1 cellular context compared by ENCODE assay signal in the genomic region with DNA sequence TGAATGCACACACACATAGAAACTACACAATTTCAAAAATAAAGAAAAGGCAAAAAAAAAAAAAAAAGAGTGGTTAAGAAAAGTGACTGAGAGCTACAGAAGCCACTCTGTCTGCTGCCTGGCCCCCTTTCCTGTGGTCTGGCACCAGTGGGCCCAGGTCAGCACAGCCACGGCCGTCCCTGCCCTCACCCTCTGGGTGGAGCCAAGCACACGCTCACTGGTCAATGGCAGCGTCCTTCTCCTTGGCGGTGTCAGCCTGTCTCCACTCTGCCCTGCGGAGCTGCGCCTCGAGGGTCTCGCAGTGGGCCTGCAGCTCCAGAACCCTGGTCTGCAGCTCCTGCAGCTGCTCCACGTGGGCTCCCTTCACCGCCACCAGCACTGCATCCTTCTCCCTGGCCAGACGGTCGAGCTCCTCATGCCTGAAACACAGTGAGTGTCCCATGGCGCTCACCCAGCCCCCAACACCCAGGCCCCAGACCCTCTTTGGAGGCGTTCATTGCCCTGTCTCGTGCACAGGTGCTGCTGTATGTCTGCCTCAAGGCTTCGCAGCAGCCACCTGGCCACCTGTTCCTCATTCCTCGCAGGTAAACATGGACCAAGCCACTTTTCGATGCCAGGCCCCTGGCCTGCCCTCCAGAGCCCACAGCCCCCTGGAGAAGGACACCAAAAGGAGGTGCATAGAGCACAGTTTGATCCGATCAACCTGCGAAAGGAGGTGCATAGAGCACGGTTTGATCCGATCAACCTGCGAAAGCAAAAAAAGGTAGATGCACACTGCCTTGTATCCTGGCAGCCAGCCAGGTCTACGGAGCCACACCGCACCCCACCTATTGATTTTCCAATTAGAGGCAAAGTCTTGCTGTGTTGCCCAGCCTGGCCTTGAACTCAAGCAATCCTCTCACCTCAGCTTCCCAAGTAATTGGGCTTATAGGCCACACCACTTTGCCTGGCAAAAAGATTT.
TF ChIP-seq lines count a peak whose summit lies in the region.

No MANE protein-coding gene starts in this region.

TF ChIP-seq in HepG2, 621 proteins besides CTCF, POLR2A, EP300 and RAD21 (continued from another document and continues in another):
- TF ChIP-seq ZNF501 (CRISPR knock-in tag; IDR thresholded peaks at IDR 0.05) (no peak), ZNF780A (CRISPR knock-in tag; IDR thresholded peaks at IDR 0.05) (no peak), RXRA (CRISPR knock-in tag; IDR thresholded peaks at IDR 0.05) (no peak; the same call in 1 of the 2 replicates), PITX1 (CRISPR knock-in tag; IDR thresholded peaks at IDR 0.05) (peak; percentile 68; the same call in 1 of the 2 replicates), ZNF850 (CRISPR knock-in tag; conservative IDR thresholded peaks at IDR 0.05) (no peak), ZZZ3 (CRISPR knock-in tag; IDR thresholded peaks at IDR 0.05; ENCODE audit: borderline replicate concordance) (no peak), TBX3 (IDR thresholded peaks at IDR 0.05; ENCODE audit: borderline replicate concordance) (no peak), POLR2AphosphoS2 (IDR thresholded peaks at IDR 0.05; ENCODE audit: low read depth, low read length) (no peak), KDM4B (CRISPR knock-in tag; IDR thresholded peaks at IDR 0.05) (no peak), KDM5B (CRISPR knock-in tag; IDR thresholded peaks at IDR 0.05; ENCODE audit: borderline replicate concordance) (peak; percentile 40; the same call in 1 of the 2 replicates), KDM3A (CRISPR knock-in tag; IDR thresholded peaks at IDR 0.05; ENCODE audit: low read depth) (no peak), MYC (CRISPR knock-in tag; IDR thresholded peaks at IDR 0.05; ENCODE audit: borderline replicate concordance) (no peak), IRX3 (CRISPR knock-in tag; IDR thresholded peaks at IDR 0.05; ENCODE audit: borderline replicate concordance, low read depth) (no peak; the same call in 1 of the 2 replicates), HIVEP1 (CRISPR knock-in tag; IDR thresholded peaks at IDR 0.05) (0 out of 2 replicates have a peak, but pooled peaks have one; percentile 26), ZNF790 (CRISPR knock-in tag; IDR thresholded peaks at IDR 0.05; ENCODE audit: borderline replicate concordance) (no peak), ZBTB7A (CRISPR knock-in tag; IDR thresholded peaks at IDR 0.05) (no peak), SIX4 (CRISPR knock-in tag; IDR thresholded peaks at IDR 0.05) (no peak), ZNF558 (CRISPR knock-in tag; IDR thresholded peaks at IDR 0.05; ENCODE audit: borderline replicate concordance) (no peak), ZNF564 (CRISPR knock-in tag; IDR thresholded peaks at IDR 0.05) (no peak), SRSF4 (IDR thresholded peaks at IDR 0.05; ENCODE audit: low read depth, low read length, poor library complexity, severe bottlenecking) (no peak), YEATS4 (CRISPR knock-in tag; IDR thresholded peaks at IDR 0.05; ENCODE audit: borderline replicate concordance) (no peak), HOXA5 (CRISPR knock-in tag; IDR thresholded peaks at IDR 0.05) (no peak), PTBP1 (IDR thresholded peaks at IDR 0.05; ENCODE audit: low read depth, low read length, poor library complexity, severe bottlenecking) (no peak), ZNF350 (CRISPR knock-in tag; IDR thresholded peaks at IDR 0.05; ENCODE audit: borderline replicate concordance, low read depth) (peak; percentile 61; the same call in 1 of the 2 replicates), MLLT10 (CRISPR knock-in tag; IDR thresholded peaks at IDR 0.05) (no peak), XBP1 (CRISPR knock-in tag; IDR thresholded peaks at IDR 0.05) (no peak), MXI1 (IDR thresholded peaks at IDR 0.05; ENCODE audit: borderline replicate concordance, low read depth, low read length) (no peak), ZNF543 (CRISPR knock-in tag; IDR thresholded peaks at IDR 0.05) (no peak), ZKSCAN8 (CRISPR knock-in tag; IDR thresholded peaks at IDR 0.05; ENCODE audit: borderline replicate concordance) (no peak), BRCA1 (CRISPR knock-in tag; IDR thresholded peaks at IDR 0.05) (no peak), ZSCAN25 (CRISPR knock-in tag; IDR thresholded peaks at IDR 0.05) (0 out of 2 replicates have a peak, but pooled peaks have one; percentile 35), MEIS2 (CRISPR knock-in tag; IDR thresholded peaks at IDR 0.05) (no peak), SETDB1 (CRISPR knock-in tag; IDR thresholded peaks at IDR 0.05; ENCODE audit: borderline replicate concordance) (no peak), ZNF572 (CRISPR knock-in tag; IDR thresholded peaks at IDR 0.05) (no peak), SSRP1 (CRISPR knock-in tag; IDR thresholded peaks at IDR 0.05) (no peak)
- TF ChIP-seq, protein P1, sequence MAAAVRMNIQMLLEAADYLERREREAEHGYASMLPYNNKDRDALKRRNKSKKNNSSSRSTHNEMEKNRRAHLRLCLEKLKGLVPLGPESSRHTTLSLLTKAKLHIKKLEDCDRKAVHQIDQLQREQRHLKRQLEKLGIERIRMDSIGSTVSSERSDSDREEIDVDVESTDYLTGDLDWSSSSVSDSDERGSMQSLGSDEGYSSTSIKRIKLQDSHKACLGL (CRISPR knock-in tag; IDR thresholded peaks at IDR 0.05): no peak
- TF ChIP-seq, protein P2, sequence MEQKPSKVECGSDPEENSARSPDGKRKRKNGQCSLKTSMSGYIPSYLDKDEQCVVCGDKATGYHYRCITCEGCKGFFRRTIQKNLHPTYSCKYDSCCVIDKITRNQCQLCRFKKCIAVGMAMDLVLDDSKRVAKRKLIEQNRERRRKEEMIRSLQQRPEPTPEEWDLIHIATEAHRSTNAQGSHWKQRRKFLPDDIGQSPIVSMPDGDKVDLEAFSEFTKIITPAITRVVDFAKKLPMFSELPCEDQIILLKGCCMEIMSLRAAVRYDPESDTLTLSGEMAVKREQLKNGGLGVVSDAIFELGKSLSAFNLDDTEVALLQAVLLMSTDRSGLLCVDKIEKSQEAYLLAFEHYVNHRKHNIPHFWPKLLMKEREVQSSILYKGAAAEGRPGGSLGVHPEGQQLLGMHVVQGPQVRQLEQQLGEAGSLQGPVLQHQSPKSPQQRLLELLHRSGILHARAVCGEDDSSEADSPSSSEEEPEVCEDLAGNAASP (CRISPR knock-in tag; IDR thresholded peaks at IDR 0.05; ENCODE audit: borderline replicate concordance): no peak
- TF ChIP-seq, protein P3, sequence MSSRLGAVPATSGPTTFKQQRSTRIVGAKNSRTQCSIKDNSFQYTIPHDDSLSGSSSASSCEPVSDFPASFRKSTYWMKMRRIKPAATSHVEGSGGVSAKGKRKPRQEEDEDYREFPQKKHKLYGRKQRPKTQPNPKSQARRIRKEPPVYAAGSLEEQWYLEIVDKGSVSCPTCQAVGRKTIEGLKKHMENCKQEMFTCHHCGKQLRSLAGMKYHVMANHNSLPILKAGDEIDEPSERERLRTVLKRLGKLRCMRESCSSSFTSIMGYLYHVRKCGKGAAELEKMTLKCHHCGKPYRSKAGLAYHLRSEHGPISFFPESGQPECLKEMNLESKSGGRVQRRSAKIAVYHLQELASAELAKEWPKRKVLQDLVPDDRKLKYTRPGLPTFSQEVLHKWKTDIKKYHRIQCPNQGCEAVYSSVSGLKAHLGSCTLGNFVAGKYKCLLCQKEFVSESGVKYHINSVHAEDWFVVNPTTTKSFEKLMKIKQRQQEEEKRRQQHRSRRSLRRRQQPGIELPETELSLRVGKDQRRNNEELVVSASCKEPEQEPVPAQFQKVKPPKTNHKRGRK (CRISPR knock-in tag; IDR thresholded peaks at IDR 0.05): no peak
- TF ChIP-seq, protein P4, sequence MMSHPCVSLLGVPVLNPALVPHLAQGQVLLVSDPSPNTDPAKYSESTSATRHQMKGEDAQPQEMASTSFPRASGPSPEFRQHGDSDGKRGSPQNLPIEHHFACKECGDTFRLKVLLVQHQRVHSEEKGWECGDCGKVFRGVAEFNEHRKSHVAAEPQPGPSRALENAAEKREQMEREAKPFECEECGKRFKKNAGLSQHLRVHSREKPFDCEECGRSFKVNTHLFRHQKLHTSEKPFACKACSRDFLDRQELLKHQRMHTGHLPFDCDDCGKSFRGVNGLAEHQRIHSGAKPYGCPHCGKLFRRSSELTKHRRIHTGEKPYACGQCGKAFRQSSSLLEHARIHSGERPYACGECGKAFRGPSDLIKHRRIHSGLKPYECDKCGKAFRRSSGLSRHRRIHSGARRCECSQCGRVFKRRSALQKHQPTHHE (CRISPR knock-in tag; IDR thresholded peaks at IDR 0.05; ENCODE audit: borderline replicate concordance): no peak
- TF ChIP-seq, protein P5, sequence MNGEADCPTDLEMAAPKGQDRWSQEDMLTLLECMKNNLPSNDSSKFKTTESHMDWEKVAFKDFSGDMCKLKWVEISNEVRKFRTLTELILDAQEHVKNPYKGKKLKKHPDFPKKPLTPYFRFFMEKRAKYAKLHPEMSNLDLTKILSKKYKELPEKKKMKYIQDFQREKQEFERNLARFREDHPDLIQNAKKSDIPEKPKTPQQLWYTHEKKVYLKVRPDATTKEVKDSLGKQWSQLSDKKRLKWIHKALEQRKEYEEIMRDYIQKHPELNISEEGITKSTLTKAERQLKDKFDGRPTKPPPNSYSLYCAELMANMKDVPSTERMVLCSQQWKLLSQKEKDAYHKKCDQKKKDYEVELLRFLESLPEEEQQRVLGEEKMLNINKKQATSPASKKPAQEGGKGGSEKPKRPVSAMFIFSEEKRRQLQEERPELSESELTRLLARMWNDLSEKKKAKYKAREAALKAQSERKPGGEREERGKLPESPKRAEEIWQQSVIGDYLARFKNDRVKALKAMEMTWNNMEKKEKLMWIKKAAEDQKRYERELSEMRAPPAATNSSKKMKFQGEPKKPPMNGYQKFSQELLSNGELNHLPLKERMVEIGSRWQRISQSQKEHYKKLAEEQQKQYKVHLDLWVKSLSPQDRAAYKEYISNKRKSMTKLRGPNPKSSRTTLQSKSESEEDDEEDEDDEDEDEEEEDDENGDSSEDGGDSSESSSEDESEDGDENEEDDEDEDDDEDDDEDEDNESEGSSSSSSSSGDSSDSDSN (CRISPR knock-in tag; IDR thresholded peaks at IDR 0.05): 0 out of 2 replicates have a peak, but pooled peaks have one; percentile 8
- TF ChIP-seq, protein P6, sequence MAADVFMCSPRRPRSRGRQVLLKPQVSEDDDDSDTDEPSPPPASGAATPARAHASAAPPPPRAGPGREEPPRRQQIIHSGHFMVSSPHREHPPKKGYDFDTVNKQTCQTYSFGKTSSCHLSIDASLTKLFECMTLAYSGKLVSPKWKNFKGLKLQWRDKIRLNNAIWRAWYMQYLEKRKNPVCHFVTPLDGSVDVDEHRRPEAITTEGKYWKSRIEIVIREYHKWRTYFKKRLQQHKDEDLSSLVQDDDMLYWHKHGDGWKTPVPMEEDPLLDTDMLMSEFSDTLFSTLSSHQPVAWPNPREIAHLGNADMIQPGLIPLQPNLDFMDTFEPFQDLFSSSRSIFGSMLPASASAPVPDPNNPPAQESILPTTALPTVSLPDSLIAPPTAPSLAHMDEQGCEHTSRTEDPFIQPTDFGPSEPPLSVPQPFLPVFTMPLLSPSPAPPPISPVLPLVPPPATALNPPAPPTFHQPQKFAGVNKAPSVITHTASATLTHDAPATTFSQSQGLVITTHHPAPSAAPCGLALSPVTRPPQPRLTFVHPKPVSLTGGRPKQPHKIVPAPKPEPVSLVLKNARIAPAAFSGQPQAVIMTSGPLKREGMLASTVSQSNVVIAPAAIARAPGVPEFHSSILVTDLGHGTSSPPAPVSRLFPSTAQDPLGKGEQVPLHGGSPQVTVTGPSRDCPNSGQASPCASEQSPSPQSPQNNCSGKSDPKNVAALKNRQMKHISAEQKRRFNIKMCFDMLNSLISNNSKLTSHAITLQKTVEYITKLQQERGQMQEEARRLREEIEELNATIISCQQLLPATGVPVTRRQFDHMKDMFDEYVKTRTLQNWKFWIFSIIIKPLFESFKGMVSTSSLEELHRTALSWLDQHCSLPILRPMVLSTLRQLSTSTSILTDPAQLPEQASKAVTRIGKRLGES (CRISPR knock-in tag; IDR thresholded peaks at IDR 0.05; ENCODE audit: borderline replicate concordance): no peak
- TF ChIP-seq, protein P7, sequence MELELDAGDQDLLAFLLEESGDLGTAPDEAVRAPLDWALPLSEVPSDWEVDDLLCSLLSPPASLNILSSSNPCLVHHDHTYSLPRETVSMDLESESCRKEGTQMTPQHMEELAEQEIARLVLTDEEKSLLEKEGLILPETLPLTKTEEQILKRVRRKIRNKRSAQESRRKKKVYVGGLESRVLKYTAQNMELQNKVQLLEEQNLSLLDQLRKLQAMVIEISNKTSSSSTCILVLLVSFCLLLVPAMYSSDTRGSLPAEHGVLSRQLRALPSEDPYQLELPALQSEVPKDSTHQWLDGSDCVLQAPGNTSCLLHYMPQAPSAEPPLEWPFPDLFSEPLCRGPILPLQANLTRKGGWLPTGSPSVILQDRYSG (CRISPR knock-in tag; IDR thresholded peaks at IDR 0.05): no peak
- TF ChIP-seq, protein P8, sequence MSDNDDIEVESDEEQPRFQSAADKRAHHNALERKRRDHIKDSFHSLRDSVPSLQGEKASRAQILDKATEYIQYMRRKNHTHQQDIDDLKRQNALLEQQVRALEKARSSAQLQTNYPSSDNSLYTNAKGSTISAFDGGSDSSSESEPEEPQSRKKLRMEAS (IDR thresholded peaks at IDR 0.05): no peak
- TF ChIP-seq, protein P9, sequence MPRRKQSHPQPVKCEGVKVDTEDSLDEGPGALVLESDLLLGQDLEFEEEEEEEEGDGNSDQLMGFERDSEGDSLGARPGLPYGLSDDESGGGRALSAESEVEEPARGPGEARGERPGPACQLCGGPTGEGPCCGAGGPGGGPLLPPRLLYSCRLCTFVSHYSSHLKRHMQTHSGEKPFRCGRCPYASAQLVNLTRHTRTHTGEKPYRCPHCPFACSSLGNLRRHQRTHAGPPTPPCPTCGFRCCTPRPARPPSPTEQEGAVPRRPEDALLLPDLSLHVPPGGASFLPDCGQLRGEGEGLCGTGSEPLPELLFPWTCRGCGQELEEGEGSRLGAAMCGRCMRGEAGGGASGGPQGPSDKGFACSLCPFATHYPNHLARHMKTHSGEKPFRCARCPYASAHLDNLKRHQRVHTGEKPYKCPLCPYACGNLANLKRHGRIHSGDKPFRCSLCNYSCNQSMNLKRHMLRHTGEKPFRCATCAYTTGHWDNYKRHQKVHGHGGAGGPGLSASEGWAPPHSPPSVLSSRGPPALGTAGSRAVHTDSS (CRISPR knock-in tag; conservative IDR thresholded peaks at IDR 0.05): no peak
- TF ChIP-seq, protein P10, sequence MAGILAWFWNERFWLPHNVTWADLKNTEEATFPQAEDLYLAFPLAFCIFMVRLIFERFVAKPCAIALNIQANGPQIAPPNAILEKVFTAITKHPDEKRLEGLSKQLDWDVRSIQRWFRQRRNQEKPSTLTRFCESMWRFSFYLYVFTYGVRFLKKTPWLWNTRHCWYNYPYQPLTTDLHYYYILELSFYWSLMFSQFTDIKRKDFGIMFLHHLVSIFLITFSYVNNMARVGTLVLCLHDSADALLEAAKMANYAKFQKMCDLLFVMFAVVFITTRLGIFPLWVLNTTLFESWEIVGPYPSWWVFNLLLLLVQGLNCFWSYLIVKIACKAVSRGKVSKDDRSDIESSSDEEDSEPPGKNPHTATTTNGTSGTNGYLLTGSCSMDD (CRISPR knock-in tag; IDR thresholded peaks at IDR 0.05): no peak
- TF ChIP-seq, protein P11, sequence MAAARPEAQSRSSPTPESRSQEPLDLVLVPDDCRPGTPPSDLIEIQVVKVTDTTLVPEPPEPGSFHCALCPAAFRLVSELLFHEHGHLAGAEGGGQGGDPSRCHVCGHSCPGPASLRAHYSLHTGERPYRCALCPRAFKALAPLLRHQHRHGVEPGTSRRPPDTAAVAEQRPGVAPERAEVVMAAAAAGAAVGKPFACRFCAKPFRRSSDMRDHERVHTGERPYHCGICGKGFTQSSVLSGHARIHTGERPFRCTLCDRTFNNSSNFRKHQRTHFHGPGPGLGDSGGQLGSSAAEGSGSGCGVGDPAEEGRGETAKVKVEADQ (CRISPR knock-in tag; IDR thresholded peaks at IDR 0.05; ENCODE audit: borderline replicate concordance): no peak
